24 cellular contexts compared by ENCODE assay signal in genomic region chr11:75531325-75531724, GRCh38.
"Had no signal": no experiment of that assay in that cellular context is flagged by ENCODE, and none has a peak within 500 bp of the region (broad histone marks: within the 10 kb centered on the region; RNA-seq: fewer than 3 reads in every experiment).

No MANE protein-coding gene starts in this region.

- DNase-seq: activated CD4-positive, alpha-beta T cell treated with anti-CD3 and anti-CD28 coated beads, Interleukin-2, amount 50 U/mL, for 1 hour; activated CD4-positive, CD25-positive, alpha-beta regulatory T cell treated with anti-CD3 and anti-CD28 coated beads, Interleukin-2, amount 50 U/mL, for 72 hours; activated gamma-delta T cell; central memory CD4-positive, alpha-beta T cell; dorsolateral prefrontal cortex; effector memory CD8-positive, alpha-beta T cell; foreskin melanocyte; glutamatergic neuron; immature natural killer cell; kidney glomerular epithelial cell; left ventricle myocardium inferior; midbrain; natural killer cell; spleen; stimulated activated CD4-positive, alpha-beta T cell treated with anti-CD3 and anti-CD28 coated beads, Interleukin-4, amount 100 ng/mL, for 1 hour; stimulated activated naive CD4-positive, alpha-beta T cell treated with Interleukin-2 at 50 U/mL for 16 hours; substantia nigra; thyroid gland; WERI-Rb-1 had no signal

- H3K4me3 ChIP-seq: dorsolateral prefrontal cortex, hepatocyte, left ventricle myocardium inferior, prostate gland, spleen, thyroid gland had no signal

- ATAC-seq: effector memory CD8-positive, alpha-beta T cell; esophagus mucosa; natural killer cell had no signal

- H3K79me2 ChIP-seq: hepatocyte had no signal

- H3K9me3 Mint-ChIP-seq: activated naive CD4-positive, alpha-beta T cell treated with anti-CD3 and anti-CD28 coated beads, Interleukin-2, amount 50 U/mL, for 72 hours; activated T-helper 1 cell treated with anti-CD3 and anti-CD28 coated beads, Interleukin-12 subunit alpha, Interleukin-12 subunit beta, Interleukin-2, Interleukin-4 antibody, amounts not matched to agents 30 ng/mL and 10 ng/mL and 1 ng/mL, durations not matched to agents 14 hours and 24 hours and 36 hours; effector memory CD8-positive, alpha-beta T cell; natural killer cell had no signal

- H3K36me3 ChIP-seq: left ventricle myocardium inferior, prostate gland, spleen, thyroid gland, WERI-Rb-1 had no signal

- H3K36me3 Mint-ChIP-seq: activated naive CD4-positive, alpha-beta T cell treated with anti-CD3 and anti-CD28 coated beads, Interleukin-2, amount 50 U/mL, for 72 hours; immature natural killer cell; natural killer cell had no signal

- H3K27me3 Mint-ChIP-seq: effector memory CD8-positive, alpha-beta T cell had no signal

- H3K9me3 ChIP-seq: left ventricle myocardium inferior, prostate gland, spleen, thyroid gland had no signal

- H3K4me3 Mint-ChIP-seq: effector memory CD8-positive, alpha-beta T cell; immature natural killer cell; natural killer cell had no signal

- H3K27ac ChIP-seq: dorsolateral prefrontal cortex, hepatocyte, left ventricle myocardium inferior, prostate gland, thyroid gland, WERI-Rb-1 had no signal

- H2AFZ ChIP-seq: hepatocyte had no signal

- H3K27me3 ChIP-seq: dorsolateral prefrontal cortex, hepatocyte, thyroid gland had no signal
